ENCODE assay signal across 19 cellular contexts in genomic region chr1:113125469-113125868, GRCh38. TPM values are rescaled to one million over a fixed set of nuclear protein-coding genes. Genes with fewer than 3 reads are reported as not detected.
DNase-seq lines count a peak whose midpoint lies in the region; ATAC-seq and TF ChIP-seq lines count a peak whose summit lies in the region.
"Had no signal": no experiment of that assay in that cellular context is flagged by ENCODE, and none has a peak within 500 bp of the region (broad histone marks: within the 10 kb centered on the region; RNA-seq: fewer than 3 reads in every experiment).

No MANE protein-coding gene starts in this region.

- no peaks in the 10 kb centered on the region for H3K4me1 ChIP-seq in left lung
- H3K4me1 ChIP-seq: BE2C had no signal

- H3K4me3 ChIP-seq in left lung = no peak overlapping the region
- H3K4me3 ChIP-seq: GM12878 had no signal

- H3K36me3 Mint-ChIP-seq in activated T-cell treated with anti-CD3 and anti-CD28 coated beads, Interleukin-2, amount 50 U/mL, for 24 hours (ENCODE audit: low read depth) = peaks cover 86% of the 10 kb centered on the region
- H3K36me3 Mint-ChIP-seq in stimulated activated naive CD8-positive, alpha-beta T cell treated with anti-CD3 and anti-CD28 coated beads, Interleukin-15, Interleukin-2, amounts not matched to agents 100 ng/mL and 50 ng/mL, for 24 hours (ENCODE audit: low read depth) = peaks cover 57% of the 10 kb centered on the region

- H3K27ac ChIP-seq in left lung = no peak overlapping the region

- no peak for TF ChIP-seq CTCF in left lung (IDR thresholded peaks at IDR 0.05)

- no peaks in the 10 kb centered on the region for H3K27me3 ChIP-seq in left lung
- H3K27me3 ChIP-seq: BE2C had no signal

- peaks cover 32% of the 10 kb centered on the region for H3K4me1 Mint-ChIP-seq in activated T-cell treated with anti-CD3 and anti-CD28 coated beads, Interleukin-2, amount 50 U/mL, for 24 hours (ENCODE audit: low read depth)
- H3K4me1 Mint-ChIP-seq in stimulated activated naive CD8-positive, alpha-beta T cell treated with anti-CD3 and anti-CD28 coated beads, Interleukin-15, Interleukin-2, amounts not matched to agents 100 ng/mL and 50 ng/mL, for 24 hours (ENCODE audit: low read depth) = peaks cover 23% of the 10 kb centered on the region

- H3K9me3 ChIP-seq in left lung = no peaks in the 10 kb centered on the region
- H3K9me3 ChIP-seq: BE2C had no signal

- ATAC-seq in stimulated activated naive CD8-positive, alpha-beta T cell treated with anti-CD3 and anti-CD28 coated beads, Interleukin-15, Interleukin-2, amounts not matched to agents 100 U/mL and 50 U/mL, for 24 hours = no peak
- ATAC-seq in left lobe of liver (peak; percentile 77), left lung (no peak)
- ATAC-seq: GM12878 had no signal

- peaks cover 0 to 71% of the 10 kb centered on the region in 2 donors for H3K36me3 ChIP-seq in left lung

- no peak overlapping the region for H3K4me3 Mint-ChIP-seq in activated T-cell treated with anti-CD3 and anti-CD28 coated beads, Interleukin-2, amount 50 U/mL, for 24 hours
- no peak overlapping the region for H3K4me3 Mint-ChIP-seq in stimulated activated naive CD8-positive, alpha-beta T cell treated with anti-CD3 and anti-CD28 coated beads, Interleukin-15, Interleukin-2, amounts not matched to agents 100 ng/mL and 50 ng/mL, for 24 hours
- H3K4me3 Mint-ChIP-seq: CD4-positive, CD25-positive, alpha-beta regulatory T cell; CD8-positive, alpha-beta memory T cell; H9 had no signal

- intact Hi-C loops in left lung (cut with DNase I) = no loop called here

- H3K27me3 Mint-ChIP-seq in activated T-cell treated with anti-CD3 and anti-CD28 coated beads, Interleukin-2, amount 50 U/mL, for 24 hours = no peaks in the 10 kb centered on the region
- H3K27me3 Mint-ChIP-seq in stimulated activated naive CD8-positive, alpha-beta T cell treated with anti-CD3 and anti-CD28 coated beads, Interleukin-15, Interleukin-2, amounts not matched to agents 100 ng/mL and 50 ng/mL, for 24 hours = no peaks in the 10 kb centered on the region
- H3K27me3 Mint-ChIP-seq: CD4-positive, CD25-positive, alpha-beta regulatory T cell; CD8-positive, alpha-beta memory T cell had no signal

- H3K27ac Mint-ChIP-seq in activated T-cell treated with anti-CD3 and anti-CD28 coated beads, Interleukin-2, amount 50 U/mL, for 24 hours = peak overlapping the region; percentile 45
- peak overlapping the region; percentile 13 for H3K27ac Mint-ChIP-seq in stimulated activated naive CD8-positive, alpha-beta T cell treated with anti-CD3 and anti-CD28 coated beads, Interleukin-15, Interleukin-2, amounts not matched to agents 100 ng/mL and 50 ng/mL, for 24 hours
- H3K27ac Mint-ChIP-seq: CD4-positive, CD25-positive, alpha-beta regulatory T cell had no signal

- no peaks in the 10 kb centered on the region for H3K9me3 Mint-ChIP-seq in activated T-cell treated with anti-CD3 and anti-CD28 coated beads, Interleukin-2, amount 50 U/mL, for 24 hours
- H3K9me3 Mint-ChIP-seq in stimulated activated naive CD8-positive, alpha-beta T cell treated with anti-CD3 and anti-CD28 coated beads, Interleukin-15, Interleukin-2, amounts not matched to agents 100 ng/mL and 50 ng/mL, for 24 hours = no peaks in the 10 kb centered on the region
- H3K9me3 Mint-ChIP-seq: CD4-positive, CD25-positive, alpha-beta regulatory T cell; CD8-positive, alpha-beta memory T cell; H9 had no signal

- no peak for DNase-seq in activated T-cell treated with anti-CD3 and anti-CD28 coated beads, Interleukin-2, amount 50 U/mL, for 24 hours
- no peak for DNase-seq in activated T-cell treated with anti-CD3 and anti-CD28 coated beads, Interleukin-2, amount 50 U/mL, for 1 hour
- no peak for DNase-seq in stimulated activated naive CD8-positive, alpha-beta T cell treated with anti-CD3 and anti-CD28 coated beads, Interleukin-15, Interleukin-2, amounts not matched to agents 100 U/mL and 50 U/mL, for 24 hours
- no peak for DNase-seq in left lobe of liver (ENCODE audit: low spot score)
- DNase-seq in left lung = no peak
- DNase-seq in NCI-H748 treated with DMSO at 0.1 percent for 48 hours (lab: John Stamatoyannopoulos, UW) = no peak
- DNase-seq: ACHN; BE2C; C1 segment of cervical spinal cord; CD4-positive, CD25-positive, alpha-beta regulatory T cell; CD8-positive, alpha-beta memory T cell; COR-L47; DMS 273 treated with DMSO at 0.1 percent for 48 hours; DMS53; DND-41; EL; H9 had no signal

RNA-seq across cellular contexts. Expression of gene LRIG2, which starts 52.5 kb away (rescaled TPM):
- 4.9 TPM for total RNA-seq in left lobe of liver
- 10 to 100 TPM; 10.9 to 12.4 TPM for total RNA-seq in left lung
